Comparison of ENCODE assay signal across 8 cellular contexts in genomic region chr11:93198221-93198650, GRCh38. TPM values are rescaled to one million over a fixed set of nuclear protein-coding genes. Genes with fewer than 3 reads are reported as not detected.
DNase-seq lines count a peak whose midpoint lies in the region; ATAC-seq and TF ChIP-seq lines count a peak whose summit lies in the region.

No MANE protein-coding gene starts in this region.

- TF ChIP-seq RAD21 in HCT116 (IDR thresholded peaks at IDR 0.05; ENCODE audit: low read depth): no peak

- H3K9me2 ChIP-seq in HCT116 (ENCODE audit: insufficient read depth): no peaks in the 10 kb centered on the region

- H3K79me2 ChIP-seq in HCT116 (ENCODE audit: insufficient read depth, low read length): peaks cover 33% of the 10 kb centered on the region

- peak overlapping the region; percentile 34 for H2AFZ ChIP-seq in HCT116 (ENCODE audit: low read depth, low read length, poor library complexity, severe bottlenecking)

- CTCF ChIA-PET in BJ (lab: Yijun Ruan, JAX) (interaction anchor here (1.2 kb wide), 1 partner anchor 454 kb away, joined by 3 read pairs; no protein-coding TSS in a partner anchor), HCT116 (lab: Charles Lee) (no interaction called here)

- peaks cover 16% of the 10 kb centered on the region for H3K27me3 Mint-ChIP-seq in activated naive CD8-positive, alpha-beta T cell treated with anti-CD3 and anti-CD28 coated beads, Interleukin-2, amount 10 ng/mL, durations not matched to agents 7 days and 5 days
- peaks cover 16% of the 10 kb centered on the region for H3K27me3 Mint-ChIP-seq in stimulated activated naive CD8-positive, alpha-beta T cell treated with anti-CD3 and anti-CD28 coated beads, Interleukin-15, amount 100 ng/mL, for 72 hours

- ATAC-seq in HCT116: no peak
- no peak for ATAC-seq in activated naive CD8-positive, alpha-beta T cell treated with anti-CD3 and anti-CD28 coated beads, Interleukin-2, amount 10 ng/mL, durations not matched to agents 7 days and 5 days (ENCODE audit: low read depth)
- ATAC-seq in stimulated activated naive CD8-positive, alpha-beta T cell treated with anti-CD3 and anti-CD28 coated beads, Interleukin-15, amount 100 ng/mL, for 72 hours: no peak
- ATAC-seq in HG03442 (IDR thresholded peaks at IDR 0.05; ENCODE audit: unreplicated experiment): no peak
- no peak for ATAC-seq in GM18498 (IDR thresholded peaks at IDR 0.05; ENCODE audit: unreplicated experiment)

- DNase-seq in BJ (ENCODE audit: low read depth): peak; percentile 7
- DNase-seq in HCT116 (ENCODE audit: low read depth, low spot score): no peak
- DNase-seq in activated naive CD8-positive, alpha-beta T cell treated with anti-CD3 and anti-CD28 coated beads, Interleukin-2, amount 10 ng/mL, durations not matched to agents 7 days and 5 days: no peak
- DNase-seq in stimulated activated naive CD8-positive, alpha-beta T cell treated with anti-CD3 and anti-CD28 coated beads, Interleukin-15, amount 100 ng/mL, for 72 hours: no peak
- no peak for DNase-seq in SHP77 treated with DMSO at 0.1 percent for 48 hours (lab: John Stamatoyannopoulos, UW)

- H3K9ac ChIP-seq in HCT116 (ENCODE audit: low read length): peak overlapping the region; percentile 88
- peak overlapping the region; percentile 79; the same call in 1 of the 2 replicates for H3K9ac ChIP-seq in iPS-20b (ENCODE audit: low read depth, low read length)

- TF ChIP-seq CTCF in BJ (IDR thresholded peaks at IDR 0.05; ENCODE audit: insufficient read depth, low read depth, low read length): no peak
- TF ChIP-seq CTCF in HCT116 (IDR thresholded peaks at IDR 0.05 in 2 of 3, conservative IDR thresholded peaks at IDR 0.05 in 1 of 3; ENCODE audit: borderline replicate concordance in 1 of 3, insufficient read depth in 1 of 3, low read depth in 2 of 3, low read length in 2 of 3): no peak

- H4K20me1 ChIP-seq in HCT116 (ENCODE audit: insufficient read depth): no peaks in the 10 kb centered on the region

- H3K27me3 ChIP-seq in BJ (ENCODE audit: control insufficient read depth, insufficient read depth, low read length) (no peaks in the 10 kb centered on the region; the same call in 1 of the 2 replicates), HCT116 (ENCODE audit: insufficient read depth, low read length) (no peaks in the 10 kb centered on the region), iPS-20b (ENCODE audit: insufficient read depth, low read length) (no peaks in the 10 kb centered on the region)

- intact Hi-C loops in HCT116 (cut with micrococcal nuclease): no loop called here

- RAD21 ChIA-PET in HCT116 (lab: Charles Lee; ENCODE audit: low non-redundant PET in 1 of 2, low total read pairs in 2 of 2, uncharacterized antibody in 2 of 2, unreplicated experiment in 2 of 2): no interaction called here

- no peak for TF ChIP-seq POLR2A in HCT116 (IDR thresholded peaks at IDR 0.05; ENCODE audit: borderline replicate concordance, extremely low read depth, insufficient read depth, insufficient read length)

- no peaks in the 10 kb centered on the region for H3K9me3 Mint-ChIP-seq in activated naive CD8-positive, alpha-beta T cell treated with anti-CD3 and anti-CD28 coated beads, Interleukin-2, amount 10 ng/mL, durations not matched to agents 7 days and 5 days
- H3K9me3 Mint-ChIP-seq in stimulated activated naive CD8-positive, alpha-beta T cell treated with anti-CD3 and anti-CD28 coated beads, Interleukin-15, amount 100 ng/mL, for 72 hours: no peaks in the 10 kb centered on the region

- H3K36me3 ChIP-seq in BJ (ENCODE audit: control insufficient read depth, insufficient read depth, low read length) (no peaks in the 10 kb centered on the region), HCT116 (ENCODE audit: control insufficient read depth in 1 of 2, insufficient read depth in 2 of 2, low read length in 2 of 2) (no peaks in the 10 kb centered on the region), iPS-20b (ENCODE audit: insufficient read depth, low read depth, low read length) (no peaks in the 10 kb centered on the region)

- TSS peak; percentile 79 for BruUV-seq in HCT116 (replicated peaks; lab: Mats Ljungman, UMichigan)

- H3K4me3 ChIP-seq in BJ (ENCODE audit: low read depth, low read length) (peak overlapping the region; percentile 68), HCT116 (replicated peaks in 1 of 2; ENCODE audit: low read depth in 1 of 2, low read length in 2 of 2) (peak overlapping the region; percentile 53 to 73), iPS-20b (ENCODE audit: low read length) (peak overlapping the region; percentile 98)

- H3K36me3 Mint-ChIP-seq in activated naive CD8-positive, alpha-beta T cell treated with anti-CD3 and anti-CD28 coated beads, Interleukin-2, amount 10 ng/mL, durations not matched to agents 7 days and 5 days: no peaks in the 10 kb centered on the region

- POLR2A ChIA-PET in BJ (lab: Charles Lee) (no interaction called here), HCT116 (lab: Charles Lee) (interaction anchor here (1.4 kb wide), 1 partner anchor 16 kb away, joined by 3 read pairs; no protein-coding TSS in a partner anchor)
- POLR2A ChIA-PET in activated naive CD8-positive, alpha-beta T cell treated with anti-CD3 and anti-CD28 coated beads, Interleukin-2, amount 10 ng/mL, durations not matched to agents 7 days and 5 days (lab: Charles Lee): interaction anchor here (1.3 to 1.4 kb wide), 2 partner anchors 323 to 463 kb away, joined by 4 read pairs; partner anchors contain the start of gene CEP295

- H3K4me3 Mint-ChIP-seq in activated naive CD8-positive, alpha-beta T cell treated with anti-CD3 and anti-CD28 coated beads, Interleukin-2, amount 10 ng/mL, durations not matched to agents 7 days and 5 days: peak overlapping the region; percentile 87
- peak overlapping the region; percentile 90 to 96 for H3K4me3 Mint-ChIP-seq in stimulated activated naive CD8-positive, alpha-beta T cell treated with anti-CD3 and anti-CD28 coated beads, Interleukin-15, amount 100 ng/mL, for 72 hours

- peak overlapping the region; percentile 69 for H3K27ac Mint-ChIP-seq in activated naive CD8-positive, alpha-beta T cell treated with anti-CD3 and anti-CD28 coated beads, Interleukin-2, amount 10 ng/mL, durations not matched to agents 7 days and 5 days
- peak overlapping the region; percentile 95 to 98 for H3K27ac Mint-ChIP-seq in stimulated activated naive CD8-positive, alpha-beta T cell treated with anti-CD3 and anti-CD28 coated beads, Interleukin-15, amount 100 ng/mL, for 72 hours

- peaks cover 12% of the 10 kb centered on the region for H3K4me1 Mint-ChIP-seq in activated naive CD8-positive, alpha-beta T cell treated with anti-CD3 and anti-CD28 coated beads, Interleukin-2, amount 10 ng/mL, durations not matched to agents 7 days and 5 days
- peaks cover 17% of the 10 kb centered on the region for H3K4me1 Mint-ChIP-seq in stimulated activated naive CD8-positive, alpha-beta T cell treated with anti-CD3 and anti-CD28 coated beads, Interleukin-15, amount 100 ng/mL, for 72 hours

- H3K4me1 ChIP-seq in HCT116 (ENCODE audit: control insufficient read depth in 1 of 2, insufficient read depth in 2 of 2, low read length in 2 of 2) (peaks cover 0 to 15% of the 10 kb centered on the region in 2 experiments; a peak in 2 of 4 replicates), iPS-20b (ENCODE audit: insufficient read depth, low read length) (no peaks in the 10 kb centered on the region; the same call in 1 of the 2 replicates)

- peak overlapping the region; percentile 91 for H3K4me2 ChIP-seq in HCT116 (ENCODE audit: low read length)

- H3K27ac ChIP-seq in HCT116 (ENCODE audit: low read depth, low read length) (no peak overlapping the region), iPS-20b (ENCODE audit: low read length) (no peak overlapping the region)

- H3K9me3 ChIP-seq in HCT116 (ENCODE audit: control insufficient read depth in 1 of 2, insufficient read depth in 1 of 2, low read depth in 1 of 2, low read length in 2 of 2) (no peaks in the 10 kb centered on the region), iPS-20b (ENCODE audit: insufficient read depth, low read depth, low read length) (no peaks in the 10 kb centered on the region)

TF ChIP-seq in HCT116, 20 proteins besides CTCF, POLR2A, EP300 and RAD21:
- peak; percentile 51 for TF ChIP-seq REST (IDR thresholded peaks at IDR 0.05; ENCODE audit: low read depth)
- TF ChIP-seq CEBPB (IDR thresholded peaks at IDR 0.05; ENCODE audit: low read depth): no peak

RNA-seq across cellular contexts. Expression of gene SLC36A4, which starts 0.4 kb away (rescaled TPM):
- 4.6 and 9.6 TPM in 2 replicates for polyA plus RNA-seq in BJ (2011; rRNA removed)
- polyA minus RNA-seq in BJ (2011; rRNA and poly(A)+ RNA removed): 5.2 and 9.8 TPM in 2 replicates
- total RNA-seq in HCT116 (2021; ENCODE audit: unreplicated experiment): 21.1 TPM
- 13.2 and 13.5 TPM in 2 replicates for polyA plus RNA-seq in HCT116 (2012)
- total RNA-seq in activated naive CD8-positive, alpha-beta T cell treated with anti-CD3 and anti-CD28 coated beads, Interleukin-2, amount 10 ng/mL, durations not matched to agents 7 days and 5 days: 10 to 100 TPM in 1 of 2 experiments, 1 to 10 TPM in 1; 9.5 to 11.6 TPM
